In the genomic region with DNA sequence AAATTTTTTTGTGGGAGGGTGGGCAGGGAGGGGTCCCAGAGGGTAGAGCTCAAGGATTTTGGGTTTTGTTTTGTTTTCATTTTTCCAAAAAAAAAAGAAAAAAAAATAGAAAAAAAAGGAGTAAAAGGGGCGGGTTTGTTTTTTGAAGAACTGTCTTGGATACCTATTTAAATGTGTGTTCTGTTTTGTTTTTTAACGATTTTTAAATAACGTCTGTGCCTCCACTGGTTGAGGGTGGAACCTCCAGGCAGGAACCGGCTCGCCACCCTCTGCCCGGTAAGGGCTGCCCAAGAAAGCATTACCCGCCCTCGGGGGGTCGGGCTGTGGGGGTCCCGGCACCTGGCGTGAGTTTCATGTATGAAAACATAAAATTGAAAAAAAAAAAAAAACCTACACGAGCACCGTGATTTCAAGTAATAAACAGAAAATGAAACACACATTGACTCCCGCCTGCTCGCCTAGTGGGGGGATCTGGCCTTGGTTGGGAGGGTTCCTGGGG, we compare ENCODE assay signal across 8 cellular contexts. TPM values are rescaled to one million over a fixed set of nuclear protein-coding genes. Genes with fewer than 3 reads are reported as not detected.
DNase-seq lines count a peak whose midpoint lies in the region; ATAC-seq and TF ChIP-seq lines count a peak whose summit lies in the region.

No MANE protein-coding gene starts in this region.

- POLR2A ChIA-PET in T-cell (lab: Charles Lee), result interaction anchor here (0.6 to 2.7 kb wide), 4 partner anchors 10 to 275 kb away, joined by 6 to 24 read pairs (median 7); a partner anchor contains a TSS

- peaks cover 12% of the 10 kb centered on the region for H3K36me3 Mint-ChIP-seq in T-cell
- H3K36me3 Mint-ChIP-seq in stimulated activated memory B cell treated with anti-CD40 and anti-IgM and Interleukin-4, amounts not matched to agents 10 μg/mL and 1 μg/mL and 100 μg/mL, for 72 hours, result peaks cover 24% of the 10 kb centered on the region

- peak in 2 of 4 experiments; percentile 1 to 8 for ATAC-seq in T-cell (replicated peaks in 1 of 4)
- ATAC-seq in stimulated activated memory B cell treated with anti-CD40 and anti-IgM and Interleukin-4, amounts not matched to agents 10 μg/mL and 1 μg/mL and 100 μg/mL, for 72 hours, result no peak
- no peak for ATAC-seq in GM19351 (IDR thresholded peaks at IDR 0.05; ENCODE audit: unreplicated experiment)

- peak overlapping the region; percentile 83 to 87 (median 84) for H3K4me3 Mint-ChIP-seq in T-cell
- H3K4me3 Mint-ChIP-seq in stimulated activated memory B cell treated with anti-CD40 and anti-IgM and Interleukin-4, amounts not matched to agents 10 μg/mL and 1 μg/mL and 100 μg/mL, for 72 hours, result peak overlapping the region; percentile 97

- H3K4me1 Mint-ChIP-seq in T-cell, result peaks cover 53 to 65% (median 56%) of the 10 kb centered on the region in 3 donors
- peaks cover 69% of the 10 kb centered on the region for H3K4me1 Mint-ChIP-seq in stimulated activated memory B cell treated with anti-CD40 and anti-IgM and Interleukin-4, amounts not matched to agents 10 μg/mL and 1 μg/mL and 100 μg/mL, for 72 hours

- TF ChIP-seq CTCF in fibroblast of the aortic adventitia (IDR thresholded peaks at IDR 0.05; ENCODE audit: insufficient read depth, low read length) (no peak), foreskin fibroblast (IDR thresholded peaks at IDR 0.05; ENCODE audit: low read depth, low read length) (no peak)

- DNase-seq in DMS53 (lab: John Stamatoyannopoulos, UW), result peak; percentile 49
- DNase-seq in DMS53 treated with DMSO at 0.1 percent for 48 hours (lab: John Stamatoyannopoulos, UW; ENCODE audit: unreplicated experiment), result no peak
- DNase-seq in T-cell, result peak in 3 of 34 experiments; percentile 27 to 50 (median 31)
- peak; percentile 35 for DNase-seq in fibroblast of the aortic adventitia (ENCODE audit: low read depth)
- DNase-seq in foreskin fibroblast, result no peak
- no peak for DNase-seq in cortex of kidney (lab: John Stamatoyannopoulos, UW)

- no peaks in the 10 kb centered on the region for H3K27me3 Mint-ChIP-seq in T-cell
- no peaks in the 10 kb centered on the region for H3K27me3 Mint-ChIP-seq in stimulated activated memory B cell treated with anti-CD40 and anti-IgM and Interleukin-4, amounts not matched to agents 10 μg/mL and 1 μg/mL and 100 μg/mL, for 72 hours

- H3K9me3 Mint-ChIP-seq in T-cell, result no peaks in the 10 kb centered on the region
- H3K9me3 Mint-ChIP-seq in stimulated activated memory B cell treated with anti-CD40 and anti-IgM and Interleukin-4, amounts not matched to agents 10 μg/mL and 1 μg/mL and 100 μg/mL, for 72 hours, result no peaks in the 10 kb centered on the region

- H3K4me3 ChIP-seq in fibroblast of the aortic adventitia (ENCODE audit: low read depth, low read length) (no peak overlapping the region), foreskin fibroblast (ENCODE audit: low read depth in 1 of 2, low read length in 2 of 2) (no peak overlapping the region)

- peak overlapping the region; percentile 98 for H3K27ac Mint-ChIP-seq in T-cell
- H3K27ac Mint-ChIP-seq in stimulated activated memory B cell treated with anti-CD40 and anti-IgM and Interleukin-4, amounts not matched to agents 10 μg/mL and 1 μg/mL and 100 μg/mL, for 72 hours, result peak overlapping the region; percentile 97

- CTCF ChIA-PET in T-cell (lab: Charles Lee), result interaction anchor here in 1 of 2 donors (1.0 to 2.0 kb wide), 3 partner anchors 8 to 15 kb away, joined by 3 to 5 read pairs (median 5); a partner anchor contains a TSS

RNA-seq across cellular contexts. Expression of a gene that starts 10.4 kb away (rescaled TPM):
- total RNA-seq in T-cell (100 to 1,000 TPM in 1 of 5 donors, 10 to 100 TPM in 4; 54.0 to 161 (median 66.9) TPM), fibroblast of the aortic adventitia (ENCODE audit: low replicate concordance) (23.2 and 32.5 TPM in 2 replicates)

RNA-seq across cellular contexts. Expression of a gene that starts 10.4 kb away (rescaled TPM):
- total RNA-seq in T-cell (100 to 1,000 TPM; 477 to 682 (median 657) TPM), fibroblast of the aortic adventitia (ENCODE audit: low replicate concordance) (245 and 776 TPM in 2 replicates)

RNA-seq across cellular contexts. Expression of a gene that starts 16.6 kb away (rescaled TPM):
- total RNA-seq in T-cell, result 10 to 100 TPM; 42.1 to 69.8 (median 60.4) TPM
- 25.2 and 123 TPM in 2 replicates for total RNA-seq in fibroblast of the aortic adventitia (ENCODE audit: low replicate concordance)

RNA-seq across cellular contexts. Expression of a gene that starts 17.2 kb away (rescaled TPM):
- total RNA-seq in T-cell (100 to 1,000 TPM; 117 to 233 (median 155) TPM), fibroblast of the aortic adventitia (ENCODE audit: low replicate concordance) (15.7 and 55.6 TPM in 2 replicates)

RNA-seq across cellular contexts. Expression of a gene that starts 21.0 kb away (rescaled TPM):
- total RNA-seq in T-cell (under 1 TPM in 4 of 5 donors, not detected in 1; 0.08 to 0.36 (median 0.23) TPM), fibroblast of the aortic adventitia (ENCODE audit: low replicate concordance) (2.3 and 3.1 TPM in 2 replicates)

Comparison
In these comparisons a context has a peak if more than half of its experiments do, and no peak if none do; other contexts are left out.
1. DNase-seq: peak in DMS53 (single experiment) and fibroblast of the aortic adventitia (single experiment); none in DMS53 treated with DMSO at 0.1 percent for 48 hours (single experiment), foreskin fibroblast (0 of 2) and cortex of kidney (single experiment).